11 cellular contexts compared by ENCODE assay signal in the genomic region with DNA sequence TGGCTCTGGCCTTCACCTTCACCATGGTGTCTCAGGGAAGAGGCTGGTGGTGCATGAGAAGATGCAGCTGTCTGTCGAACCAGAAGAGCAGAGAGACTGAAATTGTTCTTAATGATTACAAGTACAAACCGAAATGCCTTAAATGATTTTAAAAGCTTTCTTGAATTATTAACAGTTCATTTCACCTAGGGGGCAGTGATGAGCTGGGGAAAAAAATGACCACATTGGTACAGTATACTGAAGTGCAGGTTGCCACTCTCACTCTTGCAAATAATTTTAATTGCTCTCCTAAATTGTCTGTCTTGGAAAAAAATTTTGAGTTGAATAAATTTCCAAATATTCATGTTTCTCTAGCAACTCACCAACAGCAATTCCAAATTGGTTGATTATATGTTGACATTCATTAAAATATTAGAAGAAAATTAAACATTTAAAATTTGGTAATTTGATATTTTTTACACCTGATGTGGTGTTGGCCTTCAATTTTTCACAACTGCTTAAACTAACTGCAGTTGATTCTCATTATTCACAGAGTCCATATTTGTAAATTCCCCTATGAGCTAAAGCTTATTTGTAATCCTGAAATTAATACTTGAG.
DNase-seq lines count a peak whose midpoint lies in the region; ATAC-seq and TF ChIP-seq lines count a peak whose summit lies in the region.
"Had no signal": no experiment of that assay in that cellular context is flagged by ENCODE, and none has a peak within 500 bp of the region (broad histone marks: within the 10 kb centered on the region; RNA-seq: fewer than 3 reads in every experiment).

No MANE protein-coding gene starts in this region.

- no peaks in the 10 kb centered on the region for H4K20me1 ChIP-seq in Karpas-422 (ENCODE audit: insufficient read depth, low read depth, low read length)

- H3K9ac ChIP-seq in Karpas-422 (ENCODE audit: low read length), result no peak overlapping the region

- H3K4me1 ChIP-seq in Karpas-422 (ENCODE audit: low read length), result no peaks in the 10 kb centered on the region
- no peaks in the 10 kb centered on the region for H3K4me1 ChIP-seq in lower lobe of right lung
- H3K4me1 ChIP-seq: thyroid gland had no signal

- H3K27me3 Mint-ChIP-seq in neural crest cell (ENCODE audit: low read depth), result no peaks in the 10 kb centered on the region
- H3K27me3 Mint-ChIP-seq: activated naive CD8-positive, alpha-beta T cell had no signal

- H3K27me3 ChIP-seq in Karpas-422 (ENCODE audit: low read length) (no peaks in the 10 kb centered on the region), lower lobe of right lung (ENCODE audit: low read depth) (no peaks in the 10 kb centered on the region)
- H3K27me3 ChIP-seq: thyroid gland had no signal

- H3K4me3 ChIP-seq in Karpas-422 (ENCODE audit: low read length) (no peak overlapping the region), lower lobe of right lung (no peak overlapping the region)
- H3K4me3 ChIP-seq: thyroid gland had no signal

- H3K79me2 ChIP-seq in Karpas-422 (ENCODE audit: low read length), result no peaks in the 10 kb centered on the region

- H3K9me3 ChIP-seq in Karpas-422 (ENCODE audit: low read length) (peaks cover 35% of the 10 kb centered on the region), lower lobe of right lung (no peaks in the 10 kb centered on the region)
- H3K9me3 ChIP-seq: thyroid gland had no signal

- H3K27ac ChIP-seq in Karpas-422 (ENCODE audit: low read length), result no peak overlapping the region
- no peak overlapping the region for H3K27ac ChIP-seq in VCaP
- H3K27ac ChIP-seq in lower lobe of right lung, result no peak overlapping the region
- H3K27ac ChIP-seq: thyroid gland had no signal

- no peaks in the 10 kb centered on the region for H3K9me2 ChIP-seq in Karpas-422 (replicated peaks; ENCODE audit: insufficient read depth, low read length)

- H3K36me3 ChIP-seq in Karpas-422 (ENCODE audit: insufficient read depth, low read length) (no peaks in the 10 kb centered on the region), lower lobe of right lung (no peaks in the 10 kb centered on the region)
- H3K36me3 ChIP-seq: thyroid gland had no signal

- ATAC-seq in lower lobe of right lung (no peak), GM21786 (IDR thresholded peaks at IDR 0.05; ENCODE audit: unreplicated experiment) (no peak)

- no peak overlapping the region for H3K27ac Mint-ChIP-seq in neural crest cell (ENCODE audit: unreplicated experiment)
- H3K27ac Mint-ChIP-seq: activated naive CD8-positive, alpha-beta T cell had no signal

- intact Hi-C loops in lower lobe of right lung (cut with DNase I), result no loop called here

- no peak overlapping the region for H3K4me2 ChIP-seq in Karpas-422 (ENCODE audit: low read depth, low read length, poor library complexity, severe bottlenecking)

- peaks cover 3% of the 10 kb centered on the region for H3K9me3 Mint-ChIP-seq in neural crest cell

- TF ChIP-seq CTCF in VCaP (conservative IDR thresholded peaks at IDR 0.05), result peak; percentile 58
- peak; percentile 62 for TF ChIP-seq CTCF in neural crest cell (conservative IDR thresholded peaks at IDR 0.05)
- no peak for TF ChIP-seq CTCF in lower lobe of right lung (IDR thresholded peaks at IDR 0.05)

- H3K4me1 Mint-ChIP-seq in neural crest cell, result no peaks in the 10 kb centered on the region

- H3K36me3 Mint-ChIP-seq in neural crest cell (ENCODE audit: low read depth), result no peaks in the 10 kb centered on the region
- H3K36me3 Mint-ChIP-seq: activated naive CD8-positive, alpha-beta T cell had no signal

- peak; percentile 0 to 4 (median 1) for DNase-seq in NCI-H1417 (lab: John Stamatoyannopoulos, UW)
- no peak for DNase-seq in NCI-H1417 treated with DMSO at 0.1 percent for 48 hours (lab: John Stamatoyannopoulos, UW)
- DNase-seq in Karpas-422, result peak; percentile 70
- DNase-seq in neural crest cell (ENCODE audit: low read depth, low spot score), result no peak
- DNase-seq in lower lobe of right lung, result no peak
- no peak for DNase-seq in foreskin melanocyte
- DNase-seq: NCI-H1436 treated with DMSO at 0.1 percent for 48 hours, thyroid gland had no signal

- no peak overlapping the region for H2AFZ ChIP-seq in Karpas-422 (ENCODE audit: low read length)

- no peak overlapping the region for H3K4me3 Mint-ChIP-seq in neural crest cell
- H3K4me3 Mint-ChIP-seq: activated naive CD8-positive, alpha-beta T cell had no signal

Comparison
In these comparisons a context has a peak if more than half of its experiments do, and no peak if none do; other contexts are left out.
1. DNase-seq: peak in NCI-H1417 (3 of 3) and Karpas-422 (single experiment); none in NCI-H1417 treated with DMSO at 0.1 percent for 48 hours (single experiment), neural crest cell (single experiment), lower lobe of right lung (single experiment) and foreskin melanocyte (single experiment).